Comparison of ENCODE assay signal across 27 cellular contexts in genomic region chr6:21898107-21898796, GRCh38.
DNase-seq lines count a peak whose midpoint lies in the region; ATAC-seq and TF ChIP-seq lines count a peak whose summit lies in the region.
"Had no signal": no experiment of that assay in that cellular context is flagged by ENCODE, and none has a peak within 500 bp of the region (broad histone marks: within the 10 kb centered on the region; RNA-seq: fewer than 3 reads in every experiment).

No MANE protein-coding gene starts in this region.

- CTCF ChIA-PET in WTC11 (lab: Charles Lee): no interaction called here

- H3K27ac Mint-ChIP-seq in WTC11: peak overlapping the region; percentile 10; the same call in 1 of the 2 replicates
- H3K27ac Mint-ChIP-seq: activated CD4-positive, alpha-beta memory T cell treated with anti-CD3 and anti-CD28 coated beads, Interleukin-2, amount 10 ng/mL, durations not matched to agents 7 days and 5 days; activated T-helper 1 cell treated with anti-CD3 and anti-CD28 coated beads, Interleukin-12 subunit alpha, Interleukin-12 subunit beta, Interleukin-2, Interleukin-4 antibody, amounts not matched to agents 30 ng/mL and 10 ng/mL and 1 ng/mL, durations not matched to agents 14 hours and 24 hours and 36 hours had no signal

- peaks cover 7% of the 10 kb centered on the region for H3K36me3 Mint-ChIP-seq in WTC11

- H3K4me1 Mint-ChIP-seq in WTC11: peaks cover 24% of the 10 kb centered on the region
- H3K4me1 Mint-ChIP-seq: activated CD4-positive, alpha-beta memory T cell treated with anti-CD3 and anti-CD28 coated beads, Interleukin-2, amount 10 ng/mL, durations not matched to agents 7 days and 5 days had no signal

- no peaks in the 10 kb centered on the region for H3K9me3 Mint-ChIP-seq in WTC11

- DNase-seq in EL: peak; percentile 79
- no peak for DNase-seq in WTC11 (ENCODE audit: low spot score)
- peak; percentile 77 for DNase-seq in fibroblast of mammary gland (ENCODE audit: low read depth)
- no peak for DNase-seq in sciatic nerve (ENCODE audit: low spot score)
- no peak for DNase-seq in DMS153 treated with DMSO at 0.1 percent for 48 hours (lab: John Stamatoyannopoulos, UW; ENCODE audit: unreplicated experiment)
- no peak for DNase-seq in DMS114 treated with DMSO at 0.1 percent for 48 hours (lab: John Stamatoyannopoulos, UW; ENCODE audit: unreplicated experiment)
- no peak for DNase-seq in NCI-H1417 treated with DMSO at 0.1 percent for 48 hours (lab: John Stamatoyannopoulos, UW)
- DNase-seq: activated CD4-positive, alpha-beta memory T cell treated with anti-CD3 and anti-CD28 coated beads, Interleukin-2, amount 10 ng/mL, durations not matched to agents 7 days and 5 days; activated CD4-positive, alpha-beta T cell treated with anti-CD3 and anti-CD28 coated beads for 1 hour; activated CD8-positive, alpha-beta memory T cell treated with anti-CD3 and anti-CD28 coated beads, Interleukin-2, amount 50 U/mL, for 48 hours; activated naive CD4-positive, alpha-beta T cell treated with Interleukin-2 at 50 U/mL for 16 hours; body of pancreas; cerebellar nuclear complex; DMS153; dorsolateral prefrontal cortex; left cardiac atrium; NCI-H1092; NCI-H1694 treated with DMSO at 0.1 percent for 48 hours; pancreas; spleen; stimulated activated CD4-positive, alpha-beta T cell treated with anti-CD3 and anti-CD28 coated beads, Interleukin-2, amount 100 ng/mL, for 24 hours; stimulated activated naive CD8-positive, alpha-beta T cell treated with anti-CD3 and anti-CD28 coated beads, Interleukin-15, Interleukin-2, amounts not matched to agents 100 U/mL and 50 U/mL, for 24 hours had no signal

- no peak overlapping the region for H3K4me3 Mint-ChIP-seq in WTC11
- H3K4me3 Mint-ChIP-seq: activated CD4-positive, alpha-beta memory T cell treated with anti-CD3 and anti-CD28 coated beads, Interleukin-2, amount 10 ng/mL, durations not matched to agents 7 days and 5 days; activated T-helper 1 cell treated with anti-CD3 and anti-CD28 coated beads, Interleukin-12 subunit alpha, Interleukin-12 subunit beta, Interleukin-2, Interleukin-4 antibody, amounts not matched to agents 30 ng/mL and 10 ng/mL and 1 ng/mL, durations not matched to agents 14 hours and 24 hours and 36 hours had no signal

- TF ChIP-seq CTCF in WTC11 (IDR thresholded peaks at IDR 0.05): no peak
- TF ChIP-seq CTCF in fibroblast of mammary gland (conservative IDR thresholded peaks at IDR 0.05; ENCODE audit: control insufficient read depth, insufficient read depth, low read depth, low read length): no peak

- no peak overlapping the region for H3K4me3 ChIP-seq in fibroblast of mammary gland (ENCODE audit: control insufficient read depth, low read depth, low read length)
- H3K4me3 ChIP-seq: BLaER1, body of pancreas, dorsolateral prefrontal cortex, hepatocyte, pancreas, spleen, thoracic aorta had no signal

- POLR2A ChIA-PET in WTC11 (lab: Charles Lee): no interaction called here

- ATAC-seq in WTC11: no peak
- ATAC-seq in sciatic nerve: peak; percentile 26
- ATAC-seq: body of pancreas; pancreas; Right ventricle myocardium inferior; stimulated activated naive CD8-positive, alpha-beta T cell treated with anti-CD3 and anti-CD28 coated beads, Interleukin-15, Interleukin-2, amounts not matched to agents 100 U/mL and 50 U/mL, for 24 hours had no signal

- intact Hi-C loops in sciatic nerve (cut with DNase I): no loop called here

- no peaks in the 10 kb centered on the region for H3K27me3 Mint-ChIP-seq in WTC11 (ENCODE audit: low read depth)
- H3K27me3 Mint-ChIP-seq: activated CD4-positive, alpha-beta memory T cell treated with anti-CD3 and anti-CD28 coated beads, Interleukin-2, amount 10 ng/mL, durations not matched to agents 7 days and 5 days had no signal

TF ChIP-seq in WTC11, 78 proteins besides CTCF, POLR2A, EP300 and RAD21 (continues in another document):
- TF ChIP-seq CREM (CRISPR knock-in tag; IDR thresholded peaks at IDR 0.05) (no peak), ZNF121 (CRISPR knock-in tag; IDR thresholded peaks at IDR 0.05) (no peak), IRF1 (CRISPR knock-in tag; IDR thresholded peaks at IDR 0.05) (no peak), STAT6 (CRISPR knock-in tag; conservative IDR thresholded peaks at IDR 0.05; ENCODE audit: low read depth) (no peak), AR (CRISPR knock-in tag; IDR thresholded peaks at IDR 0.05) (no peak)
- TF ChIP-seq, protein P1, sequence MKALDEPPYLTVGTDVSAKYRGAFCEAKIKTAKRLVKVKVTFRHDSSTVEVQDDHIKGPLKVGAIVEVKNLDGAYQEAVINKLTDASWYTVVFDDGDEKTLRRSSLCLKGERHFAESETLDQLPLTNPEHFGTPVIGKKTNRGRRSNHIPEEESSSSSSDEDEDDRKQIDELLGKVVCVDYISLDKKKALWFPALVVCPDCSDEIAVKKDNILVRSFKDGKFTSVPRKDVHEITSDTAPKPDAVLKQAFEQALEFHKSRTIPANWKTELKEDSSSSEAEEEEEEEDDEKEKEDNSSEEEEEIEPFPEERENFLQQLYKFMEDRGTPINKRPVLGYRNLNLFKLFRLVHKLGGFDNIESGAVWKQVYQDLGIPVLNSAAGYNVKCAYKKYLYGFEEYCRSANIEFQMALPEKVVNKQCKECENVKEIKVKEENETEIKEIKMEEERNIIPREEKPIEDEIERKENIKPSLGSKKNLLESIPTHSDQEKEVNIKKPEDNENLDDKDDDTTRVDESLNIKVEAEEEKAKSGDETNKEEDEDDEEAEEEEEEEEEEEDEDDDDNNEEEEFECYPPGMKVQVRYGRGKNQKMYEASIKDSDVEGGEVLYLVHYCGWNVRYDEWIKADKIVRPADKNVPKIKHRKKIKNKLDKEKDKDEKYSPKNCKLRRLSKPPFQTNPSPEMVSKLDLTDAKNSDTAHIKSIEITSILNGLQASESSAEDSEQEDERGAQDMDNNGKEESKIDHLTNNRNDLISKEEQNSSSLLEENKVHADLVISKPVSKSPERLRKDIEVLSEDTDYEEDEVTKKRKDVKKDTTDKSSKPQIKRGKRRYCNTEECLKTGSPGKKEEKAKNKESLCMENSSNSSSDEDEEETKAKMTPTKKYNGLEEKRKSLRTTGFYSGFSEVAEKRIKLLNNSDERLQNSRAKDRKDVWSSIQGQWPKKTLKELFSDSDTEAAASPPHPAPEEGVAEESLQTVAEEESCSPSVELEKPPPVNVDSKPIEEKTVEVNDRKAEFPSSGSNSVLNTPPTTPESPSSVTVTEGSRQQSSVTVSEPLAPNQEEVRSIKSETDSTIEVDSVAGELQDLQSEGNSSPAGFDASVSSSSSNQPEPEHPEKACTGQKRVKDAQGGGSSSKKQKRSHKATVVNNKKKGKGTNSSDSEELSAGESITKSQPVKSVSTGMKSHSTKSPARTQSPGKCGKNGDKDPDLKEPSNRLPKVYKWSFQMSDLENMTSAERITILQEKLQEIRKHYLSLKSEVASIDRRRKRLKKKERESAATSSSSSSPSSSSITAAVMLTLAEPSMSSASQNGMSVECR (CRISPR knock-in tag; IDR thresholded peaks at IDR 0.05; ENCODE audit: borderline replicate concordance): no peak

Comparison
In these comparisons a context has a peak if more than half of its experiments do, and no peak if none do; other contexts are left out.
1. DNase-seq: peak in EL (single experiment) and fibroblast of mammary gland (single experiment); none in WTC11 (single experiment), sciatic nerve (single experiment), DMS153 treated with DMSO at 0.1 percent for 48 hours (single experiment), DMS114 treated with DMSO at 0.1 percent for 48 hours (single experiment) and NCI-H1417 treated with DMSO at 0.1 percent for 48 hours (single experiment).